In the genomic region with DNA sequence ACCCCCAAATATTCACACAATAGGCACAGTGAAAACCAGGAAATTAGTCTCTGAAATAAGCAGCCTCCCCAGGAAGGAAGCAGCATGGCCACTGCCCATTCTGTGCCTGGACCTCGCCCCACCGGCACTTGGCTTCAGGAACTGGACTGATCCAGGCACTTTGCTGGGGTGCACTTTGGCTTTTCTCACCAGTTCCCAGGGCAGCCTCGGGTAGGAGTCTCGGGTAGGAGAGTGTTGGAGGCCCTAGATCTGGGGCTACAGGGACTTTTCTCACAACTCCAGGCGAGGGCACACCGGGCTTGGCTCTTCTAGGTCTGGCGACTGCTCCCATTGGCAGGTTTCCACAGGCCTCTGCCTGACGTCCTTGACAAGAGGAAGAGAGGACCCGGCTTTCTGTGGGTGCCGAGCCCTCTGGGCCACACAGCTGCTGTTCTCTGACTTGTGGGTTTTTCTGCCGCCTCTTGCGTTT, we compare ENCODE assay signal across 14 cellular contexts. TPM values are rescaled to one million over a fixed set of nuclear protein-coding genes. Genes with fewer than 3 reads are reported as not detected.
DNase-seq lines count a peak whose midpoint lies in the region; ATAC-seq and TF ChIP-seq lines count a peak whose summit lies in the region.
"Had no signal": no experiment of that assay in that cellular context is flagged by ENCODE, and none has a peak within 500 bp of the region (broad histone marks: within the 10 kb centered on the region; RNA-seq: fewer than 3 reads in every experiment).

No MANE protein-coding gene starts in this region.

- no peak for TF ChIP-seq POLR2A in upper lobe of left lung (IDR thresholded peaks at IDR 0.05)

- H3K27ac Mint-ChIP-seq in natural killer cell (peak overlapping the region in 1 of 2 donors; percentile 77), endodermal cell (no peak overlapping the region)
- H3K27ac Mint-ChIP-seq: activated naive CD4-positive, alpha-beta T cell treated with anti-CD3 and anti-CD28 coated beads, Interleukin-2, amount 50 U/mL, for 24 hours; CD8-positive, alpha-beta T cell; stimulated activated memory B cell treated with anti-CD40 and anti-IgM and Interleukin-4, amounts not matched to agents 10 μg/mL and 1 μg/mL and 100 μg/mL, for 72 hours had no signal

- H3K4me1 ChIP-seq in upper lobe of left lung (peaks cover 51 to 70% (median 67%) of the 10 kb centered on the region in 4 donors), endodermal cell (ENCODE audit: control insufficient read depth, insufficient read depth, low read length) (peaks cover 4% of the 10 kb centered on the region)

- peak overlapping the region; percentile 66 to 77 (median 70) for H3K27ac ChIP-seq in upper lobe of left lung
- no peak overlapping the region for H3K27ac ChIP-seq in endodermal cell (ENCODE audit: low read depth, low read length)
- H3K27ac ChIP-seq: 22Rv1 had no signal

- DNase-seq in DMS 273 (lab: John Stamatoyannopoulos, UW; ENCODE audit: unreplicated experiment): peak; percentile 31
- no peak for DNase-seq in DMS 273 treated with DMSO at 0.1 percent for 48 hours (lab: John Stamatoyannopoulos, UW)
- peak; percentile 78 for DNase-seq in Right ventricle myocardium superior
- no peak for DNase-seq in natural killer cell
- no peak for DNase-seq in upper lobe of left lung
- no peak for DNase-seq in SIG-M5 treated with dmso at 0.1 percent for 504 hours (lab: John Stamatoyannopoulos, UW; ENCODE audit: unreplicated experiment)
- DNase-seq in endodermal cell: no peak
- DNase-seq: CD8-positive, alpha-beta T cell; GF-D8; NK-92 treated with Interleukin-12 subunit alpha and Interleukin-12 subunit beta, amount 100 ng/mL, for 24 hours had no signal

- 31 to 52% methylated on average over 6 to 12 of the region's 12 CpGs for WGBS in upper lobe of left lung, 2 donors
- WGBS in endodermal cell (ENCODE audit: insufficient coverage in 1 of 2, insufficient read length in 1 of 2), 2 experiments: 86 to 91% methylated on average over 9 to 12 of the region's 12 CpGs

- no peaks in the 10 kb centered on the region for H3K27me3 ChIP-seq in upper lobe of left lung
- H3K27me3 ChIP-seq in endodermal cell (ENCODE audit: control insufficient read depth, insufficient read depth, low read length, poor library complexity, severe bottlenecking): no peaks in the 10 kb centered on the region

- H3K36me3 ChIP-seq in upper lobe of left lung (no peaks in the 10 kb centered on the region), endodermal cell (ENCODE audit: control insufficient read depth, insufficient read depth, low read length) (no peaks in the 10 kb centered on the region)

- no peak for TF ChIP-seq CTCF in natural killer cell (IDR thresholded peaks at IDR 0.05)
- TF ChIP-seq CTCF in upper lobe of left lung (IDR thresholded peaks at IDR 0.05): no peak
- no peak for TF ChIP-seq CTCF in endodermal cell (conservative IDR thresholded peaks at IDR 0.05)

- intact Hi-C loops in Right ventricle myocardium superior (cut with DNase I) (no loop called here), natural killer cell (cut with micrococcal nuclease) (no loop called here)

- peaks cover 19 to 22% of the 10 kb centered on the region in 2 donors for H3K4me1 Mint-ChIP-seq in natural killer cell
- H3K4me1 Mint-ChIP-seq in endodermal cell: peaks cover 6% of the 10 kb centered on the region

- H3K36me3 Mint-ChIP-seq in natural killer cell (no peaks in the 10 kb centered on the region), endodermal cell (ENCODE audit: low read depth) (no peaks in the 10 kb centered on the region)

- H3K4me3 ChIP-seq in upper lobe of left lung (peak overlapping the region in 3 of 4 donors; percentile 1 to 36 (median 21)), endodermal cell (ENCODE audit: low read length) (no peak overlapping the region)

- H3K27me3 Mint-ChIP-seq in natural killer cell (ENCODE audit: low read depth in 2 of 2) (peaks cover 0 to 11% of the 10 kb centered on the region in 2 donors), endodermal cell (ENCODE audit: insufficient read depth) (peaks cover 2% of the 10 kb centered on the region)
- H3K27me3 Mint-ChIP-seq: activated naive CD4-positive, alpha-beta T cell treated with anti-CD3 and anti-CD28 coated beads, Interleukin-2, amount 50 U/mL, for 24 hours; stimulated activated memory B cell treated with anti-CD40 and anti-IgM and Interleukin-4, amounts not matched to agents 10 μg/mL and 1 μg/mL and 100 μg/mL, for 72 hours had no signal

- no peak overlapping the region for H3K9ac ChIP-seq in endodermal cell (ENCODE audit: extremely low read depth, low read length, poor library complexity, severe bottlenecking)

- TF ChIP-seq EP300 in upper lobe of left lung (IDR thresholded peaks at IDR 0.05): no peak

- peak; percentile 81 for ATAC-seq in Right ventricle myocardium superior (ENCODE audit: poor library complexity)
- peak; percentile 26 to 61 (median 37) for ATAC-seq in natural killer cell
- peak; percentile 40 to 45 for ATAC-seq in upper lobe of left lung (ENCODE audit: low FRiP score in 2 of 2)
- no peak for ATAC-seq in HG02763 (IDR thresholded peaks at IDR 0.05; ENCODE audit: unreplicated experiment)
- ATAC-seq: CD8-positive, alpha-beta T cell; stimulated activated memory B cell treated with anti-CD40 and anti-IgM and Interleukin-4, amounts not matched to agents 10 μg/mL and 1 μg/mL and 100 μg/mL, for 72 hours had no signal

- H3K9me3 Mint-ChIP-seq in natural killer cell (no peaks in the 10 kb centered on the region), endodermal cell (no peaks in the 10 kb centered on the region)
- H3K9me3 Mint-ChIP-seq: activated naive CD4-positive, alpha-beta T cell treated with anti-CD3 and anti-CD28 coated beads, Interleukin-2, amount 50 U/mL, for 24 hours; CD8-positive, alpha-beta T cell; stimulated activated memory B cell treated with anti-CD40 and anti-IgM and Interleukin-4, amounts not matched to agents 10 μg/mL and 1 μg/mL and 100 μg/mL, for 72 hours had no signal

- H3K9me3 ChIP-seq in upper lobe of left lung: no peaks in the 10 kb centered on the region
- no peaks in the 10 kb centered on the region for H3K9me3 ChIP-seq in endodermal cell (ENCODE audit: control insufficient read depth, low read length)

- H3K4me3 Mint-ChIP-seq in natural killer cell: peak overlapping the region; percentile 31
- H3K4me3 Mint-ChIP-seq in endodermal cell: no peak overlapping the region
- H3K4me3 Mint-ChIP-seq: activated naive CD4-positive, alpha-beta T cell treated with anti-CD3 and anti-CD28 coated beads, Interleukin-2, amount 50 U/mL, for 24 hours; CD8-positive, alpha-beta T cell; stimulated activated memory B cell treated with anti-CD40 and anti-IgM and Interleukin-4, amounts not matched to agents 10 μg/mL and 1 μg/mL and 100 μg/mL, for 72 hours had no signal

RNA-seq across cellular contexts. Expression of a gene that starts 18.7 kb away (rescaled TPM):
- total RNA-seq in Right ventricle myocardium superior: 11.6 TPM
- 10 to 100 TPM; 20.7 to 28.0 (median 26.6) TPM for total RNA-seq in natural killer cell
- 10 to 100 TPM; 26.5 to 94.3 (median 42.4) TPM for total RNA-seq in upper lobe of left lung
- total RNA-seq in endodermal cell: 10 to 100 TPM; 11.5 to 20.1 TPM
- polyA plus RNA-seq in endodermal cell (2013, experiment 1 of 2): 8.1 TPM
- polyA plus RNA-seq in endodermal cell (2013, experiment 2 of 2): 9.4 TPM

Comparison
In these comparisons a context has a peak if more than half of its experiments do, and no peak if none do; other contexts are left out.
1. DNase-seq: peak in DMS 273 (single experiment) and Right ventricle myocardium superior (single experiment); none in DMS 273 treated with DMSO at 0.1 percent for 48 hours (single experiment), natural killer cell (single experiment), upper lobe of left lung (0 of 2), SIG-M5 treated with dmso at 0.1 percent for 504 hours (single experiment) and endodermal cell (single experiment).